1 cellular context compared by ENCODE assay signal in the genomic region with DNA sequence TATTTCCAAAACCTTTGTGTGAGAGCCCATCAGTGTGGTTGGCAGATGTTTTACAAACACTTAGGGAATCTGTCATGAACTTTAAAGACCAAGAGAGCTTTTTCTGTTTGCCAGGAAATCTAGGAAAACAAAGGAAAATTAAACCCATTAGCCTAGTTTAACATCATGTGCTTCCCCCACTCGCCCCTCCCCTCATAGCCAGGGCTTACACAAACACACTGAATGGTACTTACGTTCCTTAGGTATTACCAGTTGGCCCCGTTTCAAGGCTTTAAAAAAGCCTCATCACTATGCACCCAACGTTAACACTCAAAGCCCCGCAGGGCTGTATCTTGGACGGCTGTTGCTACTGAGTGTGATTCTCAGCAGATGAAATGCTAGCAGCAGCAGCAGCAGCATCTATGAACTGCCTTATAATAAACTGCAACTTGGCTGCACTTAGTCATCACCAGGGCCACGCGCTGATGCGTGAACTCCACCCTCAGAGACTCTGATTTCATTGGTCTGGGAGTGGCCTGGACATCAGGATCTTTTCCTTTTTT.
TF ChIP-seq lines count a peak whose summit lies in the region.

No MANE protein-coding gene starts in this region.

TF ChIP-seq in HepG2, 621 proteins besides CTCF, POLR2A, EP300 and RAD21 (continued from another document):
- TF ChIP-seq NCOA5 (CRISPR knock-in tag; IDR thresholded peaks at IDR 0.05) (no peak), ZNF629 (CRISPR knock-in tag; conservative IDR thresholded peaks at IDR 0.05) (no peak), GATAD2A (CRISPR knock-in tag; IDR thresholded peaks at IDR 0.05) (no peak), TEAD3 (CRISPR knock-in tag; optimal IDR thresholded peaks at IDR 0.05; ENCODE audit: borderline replicate concordance) (no peak), ONECUT2 (CRISPR knock-in tag; IDR thresholded peaks at IDR 0.05) (no peak), RFX5 (IDR thresholded peaks at IDR 0.05; ENCODE audit: low read depth, low read length) (no peak), ZNF772 (CRISPR knock-in tag; IDR thresholded peaks at IDR 0.05) (no peak), PRDM4 (CRISPR knock-in tag; IDR thresholded peaks at IDR 0.05; ENCODE audit: borderline replicate concordance) (no peak), HHEX (CRISPR knock-in tag; IDR thresholded peaks at IDR 0.05) (no peak), SALL2 (CRISPR knock-in tag; IDR thresholded peaks at IDR 0.05) (no peak), U2AF2 (IDR thresholded peaks at IDR 0.05; ENCODE audit: low read depth, low read length) (no peak), FOSL2 (CRISPR knock-in tag; IDR thresholded peaks at IDR 0.05) (peak; percentile 10; the same call in 1 of the 2 replicates), AGO2 (optimal IDR thresholded peaks at IDR 0.05; ENCODE audit: low read depth, low read length) (no peak), PATZ1 (CRISPR knock-in tag; IDR thresholded peaks at IDR 0.05) (0 out of 2 replicates have a peak, but pooled peaks have one; percentile 16), SP5 (CRISPR knock-in tag; IDR thresholded peaks at IDR 0.05; ENCODE audit: borderline replicate concordance, low read depth) (no peak), ZNF569 (CRISPR knock-in tag; IDR thresholded peaks at IDR 0.05; ENCODE audit: borderline replicate concordance) (no peak), SOX13 (IDR thresholded peaks at IDR 0.05) (no peak), SOX13 (CRISPR knock-in tag; conservative IDR thresholded peaks at IDR 0.05 in 1 of 2, IDR thresholded peaks at IDR 0.05 in 1 of 2) (peak in 1 of 2 experiments; percentile 32; a peak in 1 of 4 replicates), ZNF513 (CRISPR knock-in tag; conservative IDR thresholded peaks at IDR 0.05) (no peak), ZFP36L2 (CRISPR knock-in tag; IDR thresholded peaks at IDR 0.05) (no peak), RARG (CRISPR knock-in tag; IDR thresholded peaks at IDR 0.05; ENCODE audit: low read depth) (no peak), GLMP (CRISPR knock-in tag; IDR thresholded peaks at IDR 0.05; ENCODE audit: borderline replicate concordance) (no peak), ZNF563 (CRISPR knock-in tag; IDR thresholded peaks at IDR 0.05) (no peak), RORA (CRISPR knock-in tag; IDR thresholded peaks at IDR 0.05) (no peak), TFE3 (CRISPR knock-in tag; IDR thresholded peaks at IDR 0.05) (0 out of 2 replicates have a peak, but pooled peaks have one; percentile 28)
- TF ChIP-seq, protein P1, sequence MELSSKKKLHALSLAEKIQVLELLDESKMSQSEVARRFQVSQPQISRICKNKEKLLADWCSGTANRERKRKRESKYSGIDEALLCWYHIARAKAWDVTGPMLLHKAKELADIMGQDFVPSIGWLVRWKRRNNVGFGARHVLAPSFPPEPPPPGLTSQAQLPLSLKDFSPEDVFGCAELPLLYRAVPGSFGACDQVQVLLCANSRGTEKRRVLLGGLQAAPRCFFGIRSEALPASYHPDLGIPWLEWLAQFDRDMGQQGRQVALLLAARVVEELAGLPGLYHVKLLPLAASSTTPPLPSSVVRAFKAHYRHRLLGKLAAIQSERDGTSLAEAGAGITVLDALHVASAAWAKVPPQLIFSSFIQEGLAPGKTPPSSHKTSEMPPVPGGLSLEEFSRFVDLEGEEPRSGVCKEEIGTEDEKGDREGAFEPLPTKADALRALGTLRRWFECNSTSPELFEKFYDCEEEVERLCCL (CRISPR knock-in tag; IDR thresholded peaks at IDR 0.05; ENCODE audit: borderline replicate concordance), result no peak
- TF ChIP-seq, protein P2, sequence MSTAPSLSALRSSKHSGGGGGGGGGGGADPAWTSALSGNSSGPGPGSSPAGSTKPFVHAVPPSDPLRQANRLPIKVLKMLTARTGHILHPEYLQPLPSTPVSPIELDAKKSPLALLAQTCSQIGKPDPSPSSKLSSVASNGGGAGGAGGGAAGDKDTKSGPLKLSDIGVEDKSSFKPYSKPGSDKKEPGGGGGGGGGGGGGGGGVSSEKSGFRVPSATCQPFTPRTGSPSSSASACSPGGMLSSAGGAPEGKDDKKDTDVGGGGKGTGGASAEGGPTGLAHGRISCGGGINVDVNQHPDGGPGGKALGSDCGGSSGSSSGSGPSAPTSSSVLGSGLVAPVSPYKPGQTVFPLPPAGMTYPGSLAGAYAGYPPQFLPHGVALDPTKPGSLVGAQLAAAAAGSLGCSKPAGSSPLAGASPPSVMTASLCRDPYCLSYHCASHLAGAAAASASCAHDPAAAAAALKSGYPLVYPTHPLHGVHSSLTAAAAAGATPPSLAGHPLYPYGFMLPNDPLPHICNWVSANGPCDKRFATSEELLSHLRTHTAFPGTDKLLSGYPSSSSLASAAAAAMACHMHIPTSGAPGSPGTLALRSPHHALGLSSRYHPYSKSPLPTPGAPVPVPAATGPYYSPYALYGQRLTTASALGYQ (CRISPR knock-in tag; IDR thresholded peaks at IDR 0.05), result no peak
- TF ChIP-seq, protein P3, sequence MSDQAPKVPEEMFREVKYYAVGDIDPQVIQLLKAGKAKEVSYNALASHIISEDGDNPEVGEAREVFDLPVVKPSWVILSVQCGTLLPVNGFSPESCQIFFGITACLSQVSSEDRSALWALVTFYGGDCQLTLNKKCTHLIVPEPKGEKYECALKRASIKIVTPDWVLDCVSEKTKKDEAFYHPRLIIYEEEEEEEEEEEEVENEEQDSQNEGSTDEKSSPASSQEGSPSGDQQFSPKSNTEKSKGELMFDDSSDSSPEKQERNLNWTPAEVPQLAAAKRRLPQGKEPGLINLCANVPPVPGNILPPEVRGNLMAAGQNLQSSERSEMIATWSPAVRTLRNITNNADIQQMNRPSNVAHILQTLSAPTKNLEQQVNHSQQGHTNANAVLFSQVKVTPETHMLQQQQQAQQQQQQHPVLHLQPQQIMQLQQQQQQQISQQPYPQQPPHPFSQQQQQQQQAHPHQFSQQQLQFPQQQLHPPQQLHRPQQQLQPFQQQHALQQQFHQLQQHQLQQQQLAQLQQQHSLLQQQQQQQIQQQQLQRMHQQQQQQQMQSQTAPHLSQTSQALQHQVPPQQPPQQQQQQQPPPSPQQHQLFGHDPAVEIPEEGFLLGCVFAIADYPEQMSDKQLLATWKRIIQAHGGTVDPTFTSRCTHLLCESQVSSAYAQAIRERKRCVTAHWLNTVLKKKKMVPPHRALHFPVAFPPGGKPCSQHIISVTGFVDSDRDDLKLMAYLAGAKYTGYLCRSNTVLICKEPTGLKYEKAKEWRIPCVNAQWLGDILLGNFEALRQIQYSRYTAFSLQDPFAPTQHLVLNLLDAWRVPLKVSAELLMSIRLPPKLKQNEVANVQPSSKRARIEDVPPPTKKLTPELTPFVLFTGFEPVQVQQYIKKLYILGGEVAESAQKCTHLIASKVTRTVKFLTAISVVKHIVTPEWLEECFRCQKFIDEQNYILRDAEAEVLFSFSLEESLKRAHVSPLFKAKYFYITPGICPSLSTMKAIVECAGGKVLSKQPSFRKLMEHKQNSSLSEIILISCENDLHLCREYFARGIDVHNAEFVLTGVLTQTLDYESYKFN (CRISPR knock-in tag; conservative IDR thresholded peaks at IDR 0.05), result no peak
- TF ChIP-seq, protein P4, sequence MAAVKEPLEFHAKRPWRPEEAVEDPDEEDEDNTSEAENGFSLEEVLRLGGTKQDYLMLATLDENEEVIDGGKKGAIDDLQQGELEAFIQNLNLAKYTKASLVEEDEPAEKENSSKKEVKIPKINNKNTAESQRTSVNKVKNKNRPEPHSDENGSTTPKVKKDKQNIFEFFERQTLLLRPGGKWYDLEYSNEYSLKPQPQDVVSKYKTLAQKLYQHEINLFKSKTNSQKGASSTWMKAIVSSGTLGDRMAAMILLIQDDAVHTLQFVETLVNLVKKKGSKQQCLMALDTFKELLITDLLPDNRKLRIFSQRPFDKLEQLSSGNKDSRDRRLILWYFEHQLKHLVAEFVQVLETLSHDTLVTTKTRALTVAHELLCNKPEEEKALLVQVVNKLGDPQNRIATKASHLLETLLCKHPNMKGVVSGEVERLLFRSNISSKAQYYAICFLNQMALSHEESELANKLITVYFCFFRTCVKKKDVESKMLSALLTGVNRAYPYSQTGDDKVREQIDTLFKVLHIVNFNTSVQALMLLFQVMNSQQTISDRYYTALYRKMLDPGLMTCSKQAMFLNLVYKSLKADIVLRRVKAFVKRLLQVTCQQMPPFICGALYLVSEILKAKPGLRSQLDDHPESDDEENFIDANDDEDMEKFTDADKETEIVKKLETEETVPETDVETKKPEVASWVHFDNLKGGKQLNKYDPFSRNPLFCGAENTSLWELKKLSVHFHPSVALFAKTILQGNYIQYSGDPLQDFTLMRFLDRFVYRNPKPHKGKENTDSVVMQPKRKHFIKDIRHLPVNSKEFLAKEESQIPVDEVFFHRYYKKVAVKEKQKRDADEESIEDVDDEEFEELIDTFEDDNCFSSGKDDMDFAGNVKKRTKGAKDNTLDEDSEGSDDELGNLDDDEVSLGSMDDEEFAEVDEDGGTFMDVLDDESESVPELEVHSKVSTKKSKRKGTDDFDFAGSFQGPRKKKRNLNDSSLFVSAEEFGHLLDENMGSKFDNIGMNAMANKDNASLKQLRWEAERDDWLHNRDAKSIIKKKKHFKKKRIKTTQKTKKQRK (IDR thresholded peaks at IDR 0.05; ENCODE audit: low read length), result no peak
